ENCODE assay signal across 1 cellular context in genomic region chr12:6754406-6754805, GRCh38.
TF ChIP-seq lines count a peak whose summit lies in the region.

No MANE protein-coding gene starts in this region.

TF ChIP-seq in HepG2, 621 proteins besides CTCF, POLR2A, EP300 and RAD21:
- TF ChIP-seq PRPF4 (IDR thresholded peaks at IDR 0.05; ENCODE audit: low read depth, low read length, poor library complexity, severe bottlenecking): no peak
- no peak for TF ChIP-seq FLYWCH1 (CRISPR knock-in tag; IDR thresholded peaks at IDR 0.05)
- TF ChIP-seq HMGA1 (CRISPR knock-in tag; conservative IDR thresholded peaks at IDR 0.05): no peak
- no peak for TF ChIP-seq MYNN (CRISPR knock-in tag; IDR thresholded peaks at IDR 0.05; ENCODE audit: low read depth)
- no peak for TF ChIP-seq ATF1 (CRISPR knock-in tag; IDR thresholded peaks at IDR 0.05)
- no peak for TF ChIP-seq ZNF781 (CRISPR knock-in tag; IDR thresholded peaks at IDR 0.05; ENCODE audit: borderline replicate concordance, not compliant biosample characterization)
- no peak for TF ChIP-seq CBX5 (CRISPR knock-in tag; IDR thresholded peaks at IDR 0.05; ENCODE audit: borderline replicate concordance)
- no peak for TF ChIP-seq HNF1A (IDR thresholded peaks at IDR 0.05; ENCODE audit: low read depth)
- TF ChIP-seq HNF1A (CRISPR knock-in tag; IDR thresholded peaks at IDR 0.05; ENCODE audit: borderline replicate concordance): no peak
- TF ChIP-seq, protein P1, sequence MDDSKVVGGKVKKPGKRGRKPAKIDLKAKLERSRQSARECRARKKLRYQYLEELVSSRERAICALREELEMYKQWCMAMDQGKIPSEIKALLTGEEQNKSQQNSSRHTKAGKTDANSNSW (CRISPR knock-in tag; IDR thresholded peaks at IDR 0.05; ENCODE audit: borderline replicate concordance): no peak
- TF ChIP-seq ZNF275 (CRISPR knock-in tag; IDR thresholded peaks at IDR 0.05; ENCODE audit: borderline replicate concordance): no peak
- TF ChIP-seq, protein P2, sequence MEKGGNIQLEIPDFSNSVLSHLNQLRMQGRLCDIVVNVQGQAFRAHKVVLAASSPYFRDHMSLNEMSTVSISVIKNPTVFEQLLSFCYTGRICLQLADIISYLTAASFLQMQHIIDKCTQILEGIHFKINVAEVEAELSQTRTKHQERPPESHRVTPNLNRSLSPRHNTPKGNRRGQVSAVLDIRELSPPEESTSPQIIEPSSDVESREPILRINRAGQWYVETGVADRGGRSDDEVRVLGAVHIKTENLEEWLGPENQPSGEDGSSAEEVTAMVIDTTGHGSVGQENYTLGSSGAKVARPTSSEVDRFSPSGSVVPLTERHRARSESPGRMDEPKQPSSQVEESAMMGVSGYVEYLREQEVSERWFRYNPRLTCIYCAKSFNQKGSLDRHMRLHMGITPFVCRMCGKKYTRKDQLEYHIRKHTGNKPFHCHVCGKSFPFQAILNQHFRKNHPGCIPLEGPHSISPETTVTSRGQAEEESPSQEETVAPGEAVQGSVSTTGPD (CRISPR knock-in tag; IDR thresholded peaks at IDR 0.05): no peak
- TF ChIP-seq ATF7 (IDR thresholded peaks at IDR 0.05): no peak
- TF ChIP-seq ATF7 (CRISPR knock-in tag; IDR thresholded peaks at IDR 0.05): no peak
- no peak for TF ChIP-seq POLR2AphosphoS2 (IDR thresholded peaks at IDR 0.05; ENCODE audit: low read depth, low read length)
- TF ChIP-seq ZNF451 (CRISPR knock-in tag; IDR thresholded peaks at IDR 0.05): no peak
- no peak for TF ChIP-seq FOSL2 (CRISPR knock-in tag; IDR thresholded peaks at IDR 0.05)
- TF ChIP-seq ATF7-NPFF (CRISPR knock-in tag; IDR thresholded peaks at IDR 0.05; ENCODE audit: low read depth): no peak
- no peak for TF ChIP-seq ELF4 (CRISPR knock-in tag; IDR thresholded peaks at IDR 0.05; ENCODE audit: borderline replicate concordance)
- no peak for TF ChIP-seq PRMT3 (CRISPR knock-in tag; IDR thresholded peaks at IDR 0.05; ENCODE audit: borderline replicate concordance, low read depth)
TF ChIP-seq in HepG2: peak in this region for 0.
